Comparison of ENCODE assay signal across 27 cellular contexts in the genomic region with DNA sequence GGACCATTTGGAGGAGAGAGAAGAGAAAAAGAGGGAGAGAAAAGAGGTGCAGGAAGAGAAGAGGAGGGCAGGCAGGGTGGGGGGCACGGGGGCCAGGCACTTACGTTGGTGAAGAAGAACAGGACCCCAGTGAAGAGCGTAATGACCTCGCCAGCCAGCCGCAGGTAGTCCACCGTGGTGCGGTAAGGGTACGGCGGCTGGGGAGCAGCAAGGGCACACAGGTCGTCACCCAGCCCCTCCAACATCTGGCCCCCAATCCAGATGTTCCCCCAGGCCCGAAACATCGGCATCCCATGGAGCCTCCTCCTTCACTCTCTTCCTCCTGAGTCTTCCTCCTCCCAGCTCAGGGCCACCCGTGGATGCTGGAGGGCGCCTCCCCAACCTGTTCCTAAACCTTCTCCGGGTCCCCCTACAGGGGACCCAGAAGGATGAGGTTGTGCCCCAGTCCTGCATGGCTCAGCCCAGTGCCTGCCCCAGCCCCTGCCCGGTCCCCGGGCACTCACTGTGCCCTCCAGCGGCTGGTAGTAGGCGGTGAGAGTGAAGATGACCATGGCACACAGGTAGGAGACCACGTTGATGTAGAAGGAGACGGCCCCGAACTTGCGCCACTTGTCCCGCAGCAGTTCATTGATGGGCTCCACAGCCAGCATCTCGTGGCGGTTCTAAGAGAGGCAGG. TPM values are rescaled to one million over a fixed set of nuclear protein-coding genes. Genes with fewer than 3 reads are reported as not detected.
"Had no signal": no experiment of that assay in that cellular context is flagged by ENCODE, and none has a peak within 500 bp of the region (broad histone marks: within the 10 kb centered on the region; RNA-seq: fewer than 3 reads in every experiment).

No MANE protein-coding gene starts in this region.

- H3K4me3 Mint-ChIP-seq: dendritic cell treated with granulocyte-macrophage colony-stimulating factor and Interleukin-4, amounts not matched to agents 40 ng/mL and 50 ng/mL, for 4 days; effector memory CD8-positive, alpha-beta T cell; naive thymus-derived CD4-positive, alpha-beta T cell; nephron; stimulated activated naive B cell treated with anti-CD40 and anti-IgM and Interleukin-4, amounts not matched to agents 10 μg/mL and 1 μg/mL and 100 μg/mL, for 72 hours; stimulated activated naive CD8-positive, alpha-beta T cell treated with anti-CD3 and anti-CD28 coated beads, Interleukin-15, Interleukin-2, amounts not matched to agents 100 ng/mL and 50 ng/mL, for 24 hours had no signal

- H3K9me3 Mint-ChIP-seq: dendritic cell treated with granulocyte-macrophage colony-stimulating factor and Interleukin-4, amounts not matched to agents 40 ng/mL and 50 ng/mL, for 4 days; effector memory CD8-positive, alpha-beta T cell; nephron; stimulated activated naive B cell treated with anti-CD40 and anti-IgM and Interleukin-4, amounts not matched to agents 10 μg/mL and 1 μg/mL and 100 μg/mL, for 72 hours; stimulated activated naive CD8-positive, alpha-beta T cell treated with anti-CD3 and anti-CD28 coated beads, Interleukin-15, Interleukin-2, amounts not matched to agents 100 ng/mL and 50 ng/mL, for 24 hours had no signal

- H3K36me3 ChIP-seq: colonic mucosa, heart right ventricle, left lung, ovary, sigmoid colon, transverse colon, upper lobe of right lung, uterus had no signal

- H3K27ac Mint-ChIP-seq: dendritic cell treated with granulocyte-macrophage colony-stimulating factor and Interleukin-4, amounts not matched to agents 40 ng/mL and 50 ng/mL, for 4 days; effector memory CD8-positive, alpha-beta T cell; naive thymus-derived CD4-positive, alpha-beta T cell; stimulated activated naive B cell treated with anti-CD40 and anti-IgM and Interleukin-4, amounts not matched to agents 10 μg/mL and 1 μg/mL and 100 μg/mL, for 72 hours; stimulated activated naive CD8-positive, alpha-beta T cell treated with anti-CD3 and anti-CD28 coated beads, Interleukin-15, Interleukin-2, amounts not matched to agents 100 ng/mL and 50 ng/mL, for 24 hours had no signal

- H3K36me3 Mint-ChIP-seq: naive thymus-derived CD4-positive, alpha-beta T cell; stimulated activated naive B cell treated with anti-CD40 and anti-IgM and Interleukin-4, amounts not matched to agents 10 μg/mL and 1 μg/mL and 100 μg/mL, for 72 hours had no signal

- H3K27ac ChIP-seq: colonic mucosa, esophagus squamous epithelium, heart right ventricle, left lung, ovary, psoas muscle, sigmoid colon, suprapubic skin, transverse colon, upper lobe of right lung, uterus had no signal

- H3K4me1 Mint-ChIP-seq: nephron; stimulated activated naive B cell treated with anti-CD40 and anti-IgM and Interleukin-4, amounts not matched to agents 10 μg/mL and 1 μg/mL and 100 μg/mL, for 72 hours had no signal

- H3K9me3 ChIP-seq: colonic mucosa, esophagus squamous epithelium, heart right ventricle, left lung, ovary, psoas muscle, sigmoid colon, suprapubic skin, transverse colon, upper lobe of right lung, uterus had no signal

- H3K4me1 ChIP-seq: colonic mucosa, esophagus squamous epithelium, heart right ventricle, left lung, psoas muscle, sigmoid colon, suprapubic skin, transverse colon, upper lobe of right lung, uterus had no signal

- DNase-seq: colonic mucosa; effector memory CD8-positive, alpha-beta T cell; esophagus squamous epithelium; foreskin melanocyte; glutamatergic neuron; heart right ventricle; hippocampal formation; left cardiac atrium; left lung; mesendoderm; midbrain; naive thymus-derived CD4-positive, alpha-beta T cell; occipital lobe; ovary; psoas muscle; right cardiac atrium; sigmoid colon; stimulated activated CD4-positive, alpha-beta T cell treated with anti-CD3 and anti-CD28 coated beads, Interleukin-2, amount 100 ng/mL, for 24 hours; stimulated activated CD4-positive, alpha-beta T cell treated with anti-CD3 and anti-CD28 coated beads, Interleukin-4, amount 100 ng/mL, for 24 hours; stimulated activated naive B cell treated with anti-CD40 and anti-IgM and Interleukin-4, amounts not matched to agents 10 μg/mL and 1 μg/mL and 100 μg/mL, for 72 hours; transverse colon; upper lobe of right lung; uterus had no signal

- ATAC-seq: effector memory CD8-positive, alpha-beta T cell; left cardiac atrium; left lung; naive thymus-derived CD4-positive, alpha-beta T cell; psoas muscle; stimulated activated naive B cell treated with anti-CD40 and anti-IgM and Interleukin-4, amounts not matched to agents 10 μg/mL and 1 μg/mL and 100 μg/mL, for 72 hours; upper lobe of right lung had no signal

- H3K4me3 ChIP-seq: colonic mucosa, esophagus squamous epithelium, heart right ventricle, left lung, ovary, psoas muscle, sigmoid colon, suprapubic skin, transverse colon, upper lobe of right lung, uterus had no signal

- H3K27me3 ChIP-seq: colonic mucosa, heart right ventricle, ovary, sigmoid colon, suprapubic skin, transverse colon, upper lobe of right lung, uterus had no signal

RNA-seq across cellular contexts. Expression of gene TRPV4, which starts 39.2 kb away (rescaled TPM):
- total RNA-seq: occipital lobe had no signal
- polyA plus RNA-seq: naive thymus-derived CD4-positive, alpha-beta T cell had no signal
